In genomic region chr18:77439888-77440287, GRCh38 we compare ENCODE assay signal across 31 cellular contexts.
"Had no signal": no experiment of that assay in that cellular context is flagged by ENCODE, and none has a peak within 500 bp of the region (broad histone marks: within the 10 kb centered on the region; RNA-seq: fewer than 3 reads in every experiment).

No MANE protein-coding gene starts in this region.

- DNase-seq: activated B cell treated with CpG ODN at 0.5 μM for 24 hours; activated CD4-positive, alpha-beta memory T cell treated with anti-CD3 and anti-CD28 coated beads for 36 hours; activated CD4-positive, alpha-beta T cell treated with anti-CD3 and anti-CD28 coated beads for 4 hours; activated CD4-positive, alpha-beta T cell treated with anti-CD3 and anti-CD28 coated beads, Interleukin-2, amount 10 ng/mL, durations not matched to agents 24 days and 14 days; activated CD4-positive, alpha-beta T cell treated with anti-CD3 and anti-CD28 coated beads, Interleukin-2, amount 50 U/mL, for 1 hour; activated CD4-positive, alpha-beta T cell treated with anti-CD3 and anti-CD28 coated beads, Interleukin-2, amount 50 U/mL, for 4 hours; activated CD4-positive, CD25-positive, alpha-beta regulatory T cell treated with anti-CD3 and anti-CD28 coated beads, Interleukin-2, amount 50 U/mL, for 72 hours; activated CD8-positive, alpha-beta memory T cell treated with anti-CD3 and anti-CD28 coated beads, Interleukin-2, amount 50 U/mL, for 4 hours; activated CD8-positive, alpha-beta T cell treated with anti-CD3 and anti-CD28 coated beads for 36 hours; activated effector memory CD4-positive, alpha-beta T cell treated with anti-CD3 and anti-CD28 coated beads, Interleukin-2, amount 50 U/mL, for 16 hours; activated gamma-delta T cell treated with Interleukin-2 at 50 U/mL for 16 hours; activated naive CD4-positive, alpha-beta T cell; activated naive CD4-positive, alpha-beta T cell treated with anti-CD3 and anti-CD28 coated beads, Interleukin-2, amount 10 ng/mL, durations not matched to agents 7 days and 5 days; activated naive CD8-positive, alpha-beta T cell treated with anti-CD3 and anti-CD28 coated beads, Interleukin-2, amount 10 ng/mL, durations not matched to agents 7 days and 5 days; activated naive CD8-positive, alpha-beta T cell treated with anti-CD3 and anti-CD28 coated beads, Interleukin-2, amount 50 U/mL, for 24 hours; activated T-cell treated with anti-CD3 and anti-CD28 coated beads for 4 hours; activated T-cell treated with anti-CD3 and anti-CD28 coated beads, Interleukin-2, amount 50 U/mL, for 1 hour; activated T-cell treated with anti-CD3 and anti-CD28 coated beads, Interleukin-2, amount 50 U/mL, for 4 hours; activated T-cell treated with anti-CD3 and anti-CD28 coated beads, Interleukin-2, amount 50 U/mL, for 72 hours; amygdala; anterior cingulate cortex; caudate nucleus; cerebellar nuclear complex; T-helper 2 cell; T-helper 9 cell had no signal

- H3K27me3 ChIP-seq: ascending aorta, cardiac muscle cell had no signal

- H3K9me3 ChIP-seq: ascending aorta had no signal

- H3K4me1 ChIP-seq: ascending aorta had no signal

- H3K36me3 ChIP-seq: ascending aorta, cardiac muscle cell had no signal

- ATAC-seq: activated CD8-positive, alpha-beta T cell treated with anti-CD3 and anti-CD28 coated beads for 36 hours; activated naive CD8-positive, alpha-beta T cell treated with anti-CD3 and anti-CD28 coated beads, Interleukin-2, amount 50 U/mL, for 24 hours; activated T-cell treated with anti-CD3 and anti-CD28 coated beads, Interleukin-2, amount 50 U/mL, for 4 hours; activated T-cell treated with anti-CD3 and anti-CD28 coated beads, Interleukin-2, amount 50 U/mL, for 72 hours; activated T-helper 17 cell treated with anti-CD3 and anti-CD28 coated beads, Interleukin-2, amount 50 U/mL, for 72 hours had no signal

- H3K4me3 ChIP-seq: ascending aorta, cardiac muscle cell had no signal

- FAIRE-seq: bronchial epithelial cell, TTC549 had no signal

- H3K27ac ChIP-seq: ascending aorta, cardiac muscle cell, VCaP had no signal
